11 cellular contexts compared by ENCODE assay signal in genomic region chr18:75071866-75072671, GRCh38.
DNase-seq lines count a peak whose midpoint lies in the region; ATAC-seq and TF ChIP-seq lines count a peak whose summit lies in the region.
"Had no signal": no experiment of that assay in that cellular context is flagged by ENCODE, and none has a peak within 500 bp of the region (broad histone marks: within the 10 kb centered on the region; RNA-seq: fewer than 3 reads in every experiment).

No MANE protein-coding gene starts in this region.

- TF ChIP-seq POLR2A in spleen (IDR thresholded peaks at IDR 0.05), result no peak

- POLR2A ChIA-PET in activated CD4-positive, alpha-beta T cell treated with anti-CD3 and anti-CD28 coated beads, Interleukin-2, amount 10 ng/mL, durations not matched to agents 7 days and 5 days (lab: Charles Lee), result interaction anchor here (0.6 to 1.0 kb wide), 2 partner anchors 91 to 925 kb away, joined by 3 to 4 read pairs; partner anchors contain the start of gene FBXO15
- POLR2A ChIA-PET in activated naive CD8-positive, alpha-beta T cell treated with anti-CD3 and anti-CD28 coated beads, Interleukin-2, amount 10 ng/mL, durations not matched to agents 7 days and 5 days (lab: Charles Lee), result interaction anchor here (1.0 to 2.0 kb wide), 4 partner anchors 43 to 440 kb away, joined by 3 to 14 read pairs (median 3); partner anchors contain the start of genes PTGR3 and TSHZ1

- TF ChIP-seq CTCF in HL-60 (IDR thresholded peaks at IDR 0.05; ENCODE audit: insufficient read depth, low read length) (no peak), spleen (IDR thresholded peaks at IDR 0.05 in 8 of 11, conservative IDR thresholded peaks at IDR 0.05 in 3 of 11) (no peak), Calu3 (IDR thresholded peaks at IDR 0.05; ENCODE audit: unreplicated experiment) (no peak)

- peak overlapping the region; percentile 71 for H3K4me3 Mint-ChIP-seq in activated CD4-positive, alpha-beta T cell treated with anti-CD3 and anti-CD28 coated beads, Interleukin-2, amount 10 ng/mL, durations not matched to agents 7 days and 5 days
- H3K4me3 Mint-ChIP-seq in activated naive CD8-positive, alpha-beta T cell treated with anti-CD3 and anti-CD28 coated beads, Interleukin-2, amount 10 ng/mL, durations not matched to agents 7 days and 5 days, result peak overlapping the region; percentile 87
- H3K4me3 Mint-ChIP-seq in Calu3 (ENCODE audit: low read depth, unreplicated experiment), result no peak overlapping the region
- H3K4me3 Mint-ChIP-seq: neural progenitor cell had no signal

- peak overlapping the region; percentile 98 for H3K27ac Mint-ChIP-seq in activated CD4-positive, alpha-beta T cell treated with anti-CD3 and anti-CD28 coated beads, Interleukin-2, amount 10 ng/mL, durations not matched to agents 7 days and 5 days
- H3K27ac Mint-ChIP-seq in activated naive CD8-positive, alpha-beta T cell treated with anti-CD3 and anti-CD28 coated beads, Interleukin-2, amount 10 ng/mL, durations not matched to agents 7 days and 5 days, result peak overlapping the region; percentile 99
- no peak overlapping the region for H3K27ac Mint-ChIP-seq in Calu3 (ENCODE audit: unreplicated experiment)

- H3K9me3 Mint-ChIP-seq in activated CD4-positive, alpha-beta T cell treated with anti-CD3 and anti-CD28 coated beads, Interleukin-2, amount 10 ng/mL, durations not matched to agents 7 days and 5 days, result peaks cover 13% of the 10 kb centered on the region
- H3K9me3 Mint-ChIP-seq in activated naive CD8-positive, alpha-beta T cell treated with anti-CD3 and anti-CD28 coated beads, Interleukin-2, amount 10 ng/mL, durations not matched to agents 7 days and 5 days, result peaks cover 7% of the 10 kb centered on the region
- H3K9me3 Mint-ChIP-seq in Calu3 (ENCODE audit: low read depth, unreplicated experiment), result no peaks in the 10 kb centered on the region

- H3K4me3 ChIP-seq in HL-60 (replicated peaks; ENCODE audit: insufficient read depth, low read length) (no peak overlapping the region), spleen (peak overlapping the region in 2 of 8 donors; percentile 27 to 62)
- H3K4me3 ChIP-seq: adrenal gland, neural progenitor cell had no signal

- no peaks in the 10 kb centered on the region for H3K27me3 Mint-ChIP-seq in activated CD4-positive, alpha-beta T cell treated with anti-CD3 and anti-CD28 coated beads, Interleukin-2, amount 10 ng/mL, durations not matched to agents 7 days and 5 days
- H3K27me3 Mint-ChIP-seq in activated naive CD8-positive, alpha-beta T cell treated with anti-CD3 and anti-CD28 coated beads, Interleukin-2, amount 10 ng/mL, durations not matched to agents 7 days and 5 days, result no peaks in the 10 kb centered on the region
- no peaks in the 10 kb centered on the region for H3K27me3 Mint-ChIP-seq in Calu3 (ENCODE audit: unreplicated experiment)

- H3K4me1 ChIP-seq in spleen, result peaks cover 0 to 32% (median 25%) of the 10 kb centered on the region in 6 donors
- H3K4me1 ChIP-seq: neural progenitor cell had no signal

- H3K27ac ChIP-seq in HL-60 (replicated peaks), result peak overlapping the region; percentile 79
- H3K27ac ChIP-seq in spleen, result peak overlapping the region; percentile 58 to 89 (median 84)
- H3K27ac ChIP-seq: neural progenitor cell had no signal

- H3K4me1 Mint-ChIP-seq in activated CD4-positive, alpha-beta T cell treated with anti-CD3 and anti-CD28 coated beads, Interleukin-2, amount 10 ng/mL, durations not matched to agents 7 days and 5 days, result peaks cover 35% of the 10 kb centered on the region
- H3K4me1 Mint-ChIP-seq in activated naive CD8-positive, alpha-beta T cell treated with anti-CD3 and anti-CD28 coated beads, Interleukin-2, amount 10 ng/mL, durations not matched to agents 7 days and 5 days, result peaks cover 17% of the 10 kb centered on the region
- peaks cover 16% of the 10 kb centered on the region for H3K4me1 Mint-ChIP-seq in Calu3 (ENCODE audit: low read depth, unreplicated experiment)

- 93 to 94% (median 94%) methylated on average over 27 to 28 of the region's 28 CpGs for WGBS in spleen, 5 donors

- H3K27me3 ChIP-seq in HL-60 (ENCODE audit: insufficient read depth, poor library complexity, severe bottlenecking) (no peaks in the 10 kb centered on the region), spleen (replicated peaks in 1 of 7) (no peaks in the 10 kb centered on the region)
- H3K27me3 ChIP-seq: adrenal gland, neural progenitor cell had no signal

- no peaks in the 10 kb centered on the region for H3K36me3 ChIP-seq in spleen
- H3K36me3 ChIP-seq: adrenal gland, neural progenitor cell had no signal

- no TSS peak for BruUV-seq in Calu3 (replicated peaks; lab: Mats Ljungman, UMichigan)

- peaks cover 29% of the 10 kb centered on the region for H3K36me3 Mint-ChIP-seq in activated CD4-positive, alpha-beta T cell treated with anti-CD3 and anti-CD28 coated beads, Interleukin-2, amount 10 ng/mL, durations not matched to agents 7 days and 5 days (ENCODE audit: low read depth)
- H3K36me3 Mint-ChIP-seq in activated naive CD8-positive, alpha-beta T cell treated with anti-CD3 and anti-CD28 coated beads, Interleukin-2, amount 10 ng/mL, durations not matched to agents 7 days and 5 days, result peaks cover 8% of the 10 kb centered on the region
- peaks cover 5% of the 10 kb centered on the region for H3K36me3 Mint-ChIP-seq in Calu3 (ENCODE audit: insufficient read depth, unreplicated experiment)
- H3K36me3 Mint-ChIP-seq: neural progenitor cell had no signal

- intact Hi-C loops in spleen (cut with DNase I; ENCODE audit: low total_unique reads), result no loop called here
- intact Hi-C loops in Calu3 (cut with micrococcal nuclease; ENCODE audit: unreplicated experiment), result no loop called here

- no peak for ATAC-seq in activated naive CD8-positive, alpha-beta T cell treated with anti-CD3 and anti-CD28 coated beads, Interleukin-2, amount 10 ng/mL, durations not matched to agents 7 days and 5 days (ENCODE audit: low read depth)

- peaks cover 0 to 46% (median 32%) of the 10 kb centered on the region in 8 donors for H3K9me3 ChIP-seq in spleen
- H3K9me3 ChIP-seq: adrenal gland had no signal

- no peak for DNase-seq in activated CD4-positive, alpha-beta T cell treated with anti-CD3 and anti-CD28 coated beads, Interleukin-2, amount 10 ng/mL, durations not matched to agents 7 days and 5 days
- DNase-seq in activated CD4-positive, alpha-beta T cell treated with anti-CD3 and anti-CD28 coated beads, Interleukin-2, amount 50 U/mL, for 4 hours, result no peak
- DNase-seq in HL-60 (ENCODE audit: low read depth in 1 of 2, low spot score in 1 of 2) (no peak), spleen (peak; percentile 78), NCI-H2029 (lab: John Stamatoyannopoulos, UW) (no peak), Calu3 (no peak), NCI-H2196 (lab: John Stamatoyannopoulos, UW; ENCODE audit: unreplicated experiment) (no peak)
- DNase-seq in activated naive CD8-positive, alpha-beta T cell treated with anti-CD3 and anti-CD28 coated beads, Interleukin-2, amount 10 ng/mL, durations not matched to agents 7 days and 5 days, result no peak
- DNase-seq: NCI-H1048 had no signal

- CTCF ChIA-PET in activated CD4-positive, alpha-beta T cell treated with anti-CD3 and anti-CD28 coated beads, Interleukin-2, amount 10 ng/mL, durations not matched to agents 7 days and 5 days (lab: Charles Lee), result interaction anchor here (1.2 kb wide), 1 partner anchor 140 kb away, joined by 3 read pairs; no protein-coding TSS in a partner anchor
- CTCF ChIA-PET in Calu3 (lab: Charles Lee), result interaction anchor here (0.8 kb wide), 1 partner anchor 252 kb away, joined by 3 read pairs; no protein-coding TSS in a partner anchor
